Comparison of ENCODE assay signal across 8 cellular contexts in the genomic region with DNA sequence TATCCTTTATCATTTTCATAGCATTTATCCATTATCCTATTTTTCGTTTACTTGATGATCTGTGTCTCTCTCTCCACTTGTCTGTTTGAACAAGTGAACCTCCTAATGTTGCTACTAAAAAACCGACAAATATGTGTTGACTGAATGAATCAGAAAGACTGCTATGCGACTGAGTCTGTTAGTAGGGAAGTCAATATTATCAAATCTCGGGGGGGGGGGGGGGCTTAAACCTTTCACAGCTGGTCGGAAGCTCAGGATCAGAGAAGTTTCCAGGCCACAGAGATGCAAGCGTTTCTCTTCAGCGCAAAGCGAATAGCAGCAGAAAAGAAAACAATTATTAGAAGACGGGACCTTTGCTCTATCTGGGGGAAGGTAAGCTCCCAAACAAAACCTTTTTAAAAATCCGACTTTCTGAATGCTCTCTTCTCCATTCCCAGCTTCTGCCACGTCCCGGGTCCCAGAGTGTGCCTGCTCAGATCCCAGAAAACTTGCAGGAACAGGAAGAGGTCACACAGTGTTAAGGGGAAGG. TPM values are rescaled to one million over a fixed set of nuclear protein-coding genes. Genes with fewer than 3 reads are reported as not detected.
A peak's percentile ranks its signal among the peaks of the same experiment; 100 is the strongest.
DNase-seq lines count a peak whose midpoint lies in the region; ATAC-seq and TF ChIP-seq lines count a peak whose summit lies in the region.

No MANE protein-coding gene starts in this region.

- peaks cover 6% of the 10 kb centered on the region; the same call in 1 of the 2 replicates for H3K4me1 ChIP-seq in HUES48 (ENCODE audit: control insufficient read depth, insufficient read depth, low read length)
- peaks cover 33% of the 10 kb centered on the region for H3K4me1 ChIP-seq in body of pancreas
- H3K4me1 ChIP-seq in lower lobe of right lung: peaks cover 30% of the 10 kb centered on the region
- H3K4me1 ChIP-seq in aorta (ENCODE audit: control insufficient read depth in 1 of 2, insufficient read depth in 2 of 2, low read length in 2 of 2): peaks cover 0 to 7% of the 10 kb centered on the region in 2 donors

- peak overlapping the region; percentile 79 for H3K9ac ChIP-seq in HUES48 (ENCODE audit: low read depth, low read length)

- intact Hi-C loops in body of pancreas (cut with DNase I): no loop called here
- intact Hi-C loops in lower lobe of right lung (cut with DNase I): no loop called here
- intact Hi-C loops in aorta (cut with DNase I): no loop called here

- H3K9me3 ChIP-seq in HUES48 (ENCODE audit: control insufficient read depth, insufficient read depth, low read length): no peaks in the 10 kb centered on the region
- H3K9me3 ChIP-seq in body of pancreas: no peaks in the 10 kb centered on the region
- H3K9me3 ChIP-seq in lower lobe of right lung: no peaks in the 10 kb centered on the region
- H3K9me3 ChIP-seq in aorta (ENCODE audit: control insufficient read depth, low read length): no peaks in the 10 kb centered on the region

- TF ChIP-seq CTCF in body of pancreas (IDR thresholded peaks at IDR 0.05) (no peak), lower lobe of right lung (IDR thresholded peaks at IDR 0.05) (no peak), GM20000 (IDR thresholded peaks at IDR 0.05; ENCODE audit: extremely low read depth, missing control alignments) (no peak)

- H3K27ac ChIP-seq in HUES48 (ENCODE audit: low read depth, low read length) (peak overlapping the region; percentile 90), body of pancreas (peak overlapping the region; percentile 90 to 95 (median 91)), lower lobe of right lung (peak overlapping the region; percentile 90), aorta (ENCODE audit: low read depth in 1 of 2, low read length in 2 of 2) (peak overlapping the region; percentile 22 to 94)

- peaks cover 26% of the 10 kb centered on the region for H3K36me3 ChIP-seq in HUES48 (ENCODE audit: control insufficient read depth, insufficient read depth, low read length)
- H3K36me3 ChIP-seq in body of pancreas (replicated peaks in 1 of 2; ENCODE audit: insufficient read depth in 1 of 2, low read depth in 2 of 2): peaks cover 0 to 12% of the 10 kb centered on the region in 2 donors
- H3K36me3 ChIP-seq in lower lobe of right lung: peaks cover 24% of the 10 kb centered on the region
- peaks cover 2 to 6% of the 10 kb centered on the region in 2 donors for H3K36me3 ChIP-seq in aorta (ENCODE audit: control insufficient read depth in 1 of 2, insufficient read depth in 2 of 2, low read length in 1 of 2)

- 0% methylated on average over 12 of the region's 12 CpGs for WGBS in body of pancreas, 2 donors
- WGBS in aorta, 2 donors: 0% methylated on average over 12 of the region's 12 CpGs

- no peak for TF ChIP-seq POLR2A in body of pancreas (IDR thresholded peaks at IDR 0.05)

- DNase-seq in AG08396 (ENCODE audit: low spot score): peak; percentile 40
- no peak for DNase-seq in body of pancreas
- DNase-seq in lower lobe of right lung: no peak
- DNase-seq in aorta: no peak
- DNase-seq in activated gamma-delta T cell (lab: John Stamatoyannopoulos, UW): no peak
- DNase-seq in CD1c-positive myeloid dendritic cell (ENCODE audit: extremely low spot score): no peak
- DNase-seq in GM20000 (ENCODE audit: low spot score): no peak

- H3K4me3 ChIP-seq in HUES48 (ENCODE audit: low read depth, low read length) (peak overlapping the region; percentile 84), body of pancreas (peak overlapping the region; percentile 57), lower lobe of right lung (peak overlapping the region; percentile 73), aorta (ENCODE audit: low read length in 2 of 2) (peak overlapping the region; percentile 97 to 100)

- H3K27me3 ChIP-seq in HUES48 (ENCODE audit: control insufficient read depth, insufficient read depth, low read length) (peaks cover 8% of the 10 kb centered on the region), body of pancreas (no peaks in the 10 kb centered on the region), lower lobe of right lung (ENCODE audit: low read depth) (no peaks in the 10 kb centered on the region), aorta (ENCODE audit: control insufficient read depth in 1 of 2, insufficient read depth in 2 of 2, low read length in 1 of 2) (no peaks in the 10 kb centered on the region)

- ATAC-seq in body of pancreas: no peak
- ATAC-seq in lower lobe of right lung: peak in 1 of 2 donors; percentile 6
- ATAC-seq in aorta (ENCODE audit: low FRiP score): no peak

RNA-seq across cellular contexts. Expression of gene RIOK2, which starts 0.4 kb away (rescaled TPM):
- total RNA-seq in body of pancreas: 10 to 100 TPM in 1 of 2 donors, 1 to 10 TPM in 1; 7.3 to 16.9 TPM
- 21.6 TPM for total RNA-seq in lower lobe of right lung
- 10 to 100 TPM; 22.0 to 23.9 TPM for total RNA-seq in aorta
- polyA plus RNA-seq in aorta: 10 to 100 TPM; 15.8 to 16.3 TPM

RNA-seq across cellular contexts. Expression of gene LIX1, which starts 40.2 kb away (rescaled TPM):
- under 1 TPM in 1 of 2 donors, not detected in 1; 0.26 TPM for total RNA-seq in body of pancreas
- total RNA-seq in lower lobe of right lung: not detected
- not detected for total RNA-seq in aorta
- not detected for polyA plus RNA-seq in aorta
